In the genomic region with DNA sequence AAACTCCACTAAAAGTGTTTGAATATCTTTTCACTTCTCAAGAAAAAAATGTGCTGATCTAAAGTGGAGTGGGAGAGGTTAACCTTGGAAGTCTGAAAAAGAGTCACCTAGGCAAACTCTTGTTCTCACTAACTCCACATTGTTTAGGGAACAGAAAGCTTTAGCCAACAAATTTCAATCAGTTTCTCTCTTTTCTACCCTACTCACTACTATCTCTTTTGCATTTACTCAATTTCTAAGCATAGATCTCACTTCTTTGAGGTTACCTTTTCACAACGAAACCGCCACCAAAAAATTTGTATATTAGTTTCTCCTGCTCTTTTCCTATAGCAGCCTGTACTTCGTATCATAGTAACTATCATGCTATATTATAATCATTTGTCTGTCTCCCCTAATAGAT, we compare ENCODE assay signal across 15 cellular contexts. TPM values are rescaled to one million over a fixed set of nuclear protein-coding genes. Genes with fewer than 3 reads are reported as not detected.
DNase-seq lines count a peak whose midpoint lies in the region; ATAC-seq, FAIRE-seq and TF ChIP-seq lines count a peak whose summit lies in the region.
"Had no signal": no experiment of that assay in that cellular context is flagged by ENCODE, and none has a peak within 500 bp of the region (broad histone marks: within the 10 kb centered on the region; RNA-seq: fewer than 3 reads in every experiment).

No MANE protein-coding gene starts in this region.

- WGBS in pancreas, 2 donors = 92 to 97% methylated on average over 3 of the region's 3 CpGs

- H3K4me1 ChIP-seq in pancreas = peaks cover 0 to 8% (median 0%) of the 10 kb centered on the region in 3 donors

- DNase-seq in GM12892 (ENCODE audit: insufficient read length) = no peak
- no peak for DNase-seq in caudate nucleus (lab: John Stamatoyannopoulos, UW)
- DNase-seq in pancreas = no peak
- DNase-seq in germinal center (ENCODE audit: low spot score) = no peak
- DNase-seq: activated CD4-positive, alpha-beta T cell treated with anti-CD3 and anti-CD28 coated beads for 4 hours; activated naive CD4-positive, alpha-beta T cell treated with Interleukin-2 at 50 U/mL for 16 hours; lower lobe of right lung; occipital lobe had no signal

- H3K27me3 ChIP-seq in pancreas = no peaks in the 10 kb centered on the region

- ATAC-seq in GM19324 (IDR thresholded peaks at IDR 0.05; ENCODE audit: low FRiP score, unreplicated experiment) (peak; percentile 82), GM21825 (IDR thresholded peaks at IDR 0.05; ENCODE audit: unreplicated experiment) (peak; percentile 62), HG03103 (IDR thresholded peaks at IDR 0.05; ENCODE audit: low read depth, unreplicated experiment) (peak; percentile 83), pancreas (no peak)
- no peak for ATAC-seq in activated CD4-positive, CD25-positive, alpha-beta regulatory T cell treated with anti-CD3 and anti-CD28 coated beads, Interleukin-2, amount 50 U/mL, for 24 hours
- ATAC-seq: lower lobe of right lung had no signal

- H3K27ac ChIP-seq in caudate nucleus (ENCODE audit: low read depth, low read length) = no peak overlapping the region
- no peak overlapping the region for H3K27ac ChIP-seq in pancreas
- H3K27ac ChIP-seq: lower lobe of right lung had no signal

- intact Hi-C loops in pancreas (cut with DNase I) = no loop called here

- no peak overlapping the region for H3K4me3 ChIP-seq in pancreas
- H3K4me3 ChIP-seq: lower lobe of right lung had no signal

- FAIRE-seq in GM12892 (lab: Jason Lieb, UNC) = peak; percentile 58
- FAIRE-seq in pancreas (lab: Jason Lieb, UNC) = no peak

- no peak for TF ChIP-seq CTCF in pancreas (IDR thresholded peaks at IDR 0.05)

- H3K9me3 ChIP-seq in pancreas = no peaks in the 10 kb centered on the region
- H3K9me3 ChIP-seq: lower lobe of right lung had no signal

- peaks cover 0 to 6% (median 0%) of the 10 kb centered on the region in 3 donors for H3K36me3 ChIP-seq in pancreas

- TF ChIP-seq POLR2A in GM12892 (IDR thresholded peaks at IDR 0.05; ENCODE audit: low read depth, low read length) = no peak

RNA-seq across cellular contexts. Expression of a gene that starts 6.3 kb away (rescaled TPM):
- 15.2 TPM for polyA plus RNA-seq in GM12892 (2012; ENCODE audit: missing spikeins)
- 10 to 100 TPM in 3 of 6 donors, 1 to 10 TPM in 3; 6.9 to 13.9 (median 10.0) TPM for total RNA-seq in pancreas
- polyA plus RNA-seq in pancreas = 10 to 100 TPM in 1 of 2 donors, 1 to 10 TPM in 1; 7.3 to 15.2 TPM

RNA-seq across cellular contexts. Expression of a gene that starts 6.6 kb away (rescaled TPM):
- polyA plus RNA-seq in GM12892 (2012; ENCODE audit: missing spikeins) = 25.0 TPM
- total RNA-seq in pancreas = 10 to 100 TPM; 13.3 to 21.6 (median 20.2) TPM
- polyA plus RNA-seq in pancreas = 10 to 100 TPM; 10.9 to 13.4 TPM

RNA-seq across cellular contexts. Expression of a gene that starts 53.9 kb away (rescaled TPM):
- polyA plus RNA-seq in GM12892 (2012; ENCODE audit: missing spikeins) = not detected
- total RNA-seq in pancreas = not detected
- polyA plus RNA-seq in pancreas = under 1 TPM in 1 of 2 donors, not detected in 1; 0.07 TPM
- total RNA-seq: M059J, urinary bladder had no signal
- polyA plus RNA-seq: AG04450, urinary bladder had no signal

Comparison
In these comparisons a context has a peak if more than half of its experiments do, and no peak if none do; other contexts are left out.
1. ATAC-seq: peak in GM19324 (single experiment), GM21825 (single experiment) and HG03103 (single experiment); none in pancreas (0 of 4) and activated CD4-positive, CD25-positive, alpha-beta regulatory T cell treated with anti-CD3 and anti-CD28 coated beads, Interleukin-2, amount 50 U/mL, for 24 hours (0 of 2).